In genomic region chr5:163451489-163451888, GRCh38 we compare ENCODE assay signal across 1 cellular context.
TF ChIP-seq lines count a peak whose summit lies in the region.

No MANE protein-coding gene starts in this region.

TF ChIP-seq in H1, 55 proteins besides CTCF, POLR2A, EP300 and RAD21:
- peak; percentile 45; the same call in 1 of the 2 replicates for TF ChIP-seq POLR2AphosphoS5 (IDR thresholded peaks at IDR 0.05; ENCODE audit: low read depth, low read length)
- TF ChIP-seq, protein P1, sequence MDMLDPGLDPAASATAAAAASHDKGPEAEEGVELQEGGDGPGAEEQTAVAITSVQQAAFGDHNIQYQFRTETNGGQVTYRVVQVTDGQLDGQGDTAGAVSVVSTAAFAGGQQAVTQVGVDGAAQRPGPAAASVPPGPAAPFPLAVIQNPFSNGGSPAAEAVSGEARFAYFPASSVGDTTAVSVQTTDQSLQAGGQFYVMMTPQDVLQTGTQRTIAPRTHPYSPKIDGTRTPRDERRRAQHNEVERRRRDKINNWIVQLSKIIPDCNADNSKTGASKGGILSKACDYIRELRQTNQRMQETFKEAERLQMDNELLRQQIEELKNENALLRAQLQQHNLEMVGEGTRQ (IDR thresholded peaks at IDR 0.05; ENCODE audit: low read length) = no peak
